In genomic region chr11:117610045-117610444, GRCh38 we compare ENCODE assay signal across 14 cellular contexts.
DNase-seq lines count a peak whose midpoint lies in the region; ATAC-seq, FAIRE-seq and TF ChIP-seq lines count a peak whose summit lies in the region.
"Had no signal": no experiment of that assay in that cellular context is flagged by ENCODE, and none has a peak within 500 bp of the region (broad histone marks: within the 10 kb centered on the region; RNA-seq: fewer than 3 reads in every experiment).

No MANE protein-coding gene starts in this region.

- intact Hi-C loops in lower lobe of right lung (cut with DNase I): no loop called here

- H3K27me3 ChIP-seq in lower lobe of right lung (ENCODE audit: low read depth): no peaks in the 10 kb centered on the region

- TF ChIP-seq CTCF in GM12865 (IDR thresholded peaks at IDR 0.05; ENCODE audit: insufficient read depth, low read depth, low read length, missing control alignments) (no peak), lower lobe of right lung (IDR thresholded peaks at IDR 0.05) (no peak)

- no peaks in the 10 kb centered on the region for H3K9me3 ChIP-seq in lower lobe of right lung

- ATAC-seq in GM18867 (IDR thresholded peaks at IDR 0.05; ENCODE audit: unreplicated experiment) (no peak), GM21717 (IDR thresholded peaks at IDR 0.05; ENCODE audit: unreplicated experiment) (no peak), lower lobe of right lung (no peak)
- ATAC-seq: SK-N-SH treated with all-trans-retinoic acid at 6 μM for 48 hours had no signal

- FAIRE-seq in RCC 7860 (lab: Jason Lieb, UNC): peak; percentile 60
- FAIRE-seq: A204.1, endometrium had no signal

- no peaks in the 10 kb centered on the region for H3K4me1 ChIP-seq in lower lobe of right lung

- no peaks in the 10 kb centered on the region for H3K36me3 ChIP-seq in lower lobe of right lung

- H3K4me3 ChIP-seq in GM12865 (ENCODE audit: low read depth, low read length) (no peak overlapping the region), lower lobe of right lung (no peak overlapping the region)

- peak; percentile 32 for DNase-seq in activated CD4-positive, alpha-beta T cell treated with anti-CD3 and anti-CD28 coated beads for 48 hours
- no peak for DNase-seq in activated CD4-positive, alpha-beta T cell treated with anti-CD3 and anti-CD28 coated beads for 4 hours
- DNase-seq in GM12865 (ENCODE audit: low read depth) (peak; percentile 74), RCC 7860 (ENCODE audit: low spot score) (peak; percentile 60), glomerular visceral epithelial cell (ENCODE audit: extremely low spot score) (peak; percentile 63), lower lobe of right lung (no peak)
- DNase-seq: hippocampal formation, NCI-H1436 treated with DMSO at 0.1 percent for 48 hours, NCI-H774 had no signal

- no peak overlapping the region for H3K27ac ChIP-seq in lower lobe of right lung

Comparison
In these comparisons a context has a peak if more than half of its experiments do, and no peak if none do; other contexts are left out.
1. DNase-seq: peak in activated CD4-positive, alpha-beta T cell treated with anti-CD3 and anti-CD28 coated beads for 48 hours (single experiment), GM12865 (single experiment), RCC 7860 (single experiment) and glomerular visceral epithelial cell (single experiment); none in activated CD4-positive, alpha-beta T cell treated with anti-CD3 and anti-CD28 coated beads for 4 hours (0 of 2) and lower lobe of right lung (single experiment).